ENCODE assay signal across 8 cellular contexts in genomic region chr3:185216587-185216918, GRCh38. TPM values are rescaled to one million over a fixed set of nuclear protein-coding genes. Genes with fewer than 3 reads are reported as not detected.
A peak's percentile ranks its signal among the peaks of the same experiment; 100 is the strongest.
DNase-seq lines count a peak whose midpoint lies in the region; ATAC-seq and TF ChIP-seq lines count a peak whose summit lies in the region.

No MANE protein-coding gene starts in this region.

- intact Hi-C loops in body of pancreas (cut with DNase I), result no loop called here

- H3K4me1 ChIP-seq in HUES64 (ENCODE audit: insufficient read depth, low read length) (peaks cover 14% of the 10 kb centered on the region), body of pancreas (peaks cover 9% of the 10 kb centered on the region), skeletal muscle tissue (ENCODE audit: control insufficient read depth in 3 of 3, insufficient read depth in 3 of 3, low read length in 3 of 3) (no peaks in the 10 kb centered on the region)

- DNase-seq in body of pancreas, result peak; percentile 28 to 56 (median 40)
- DNase-seq in stimulated activated CD4-positive, alpha-beta T cell treated with anti-CD3 and anti-CD28 coated beads, Interleukin-1b, Interleukin-23, amount 100 ng/mL, for 48 hours, result no peak
- DNase-seq in D341Med (ENCODE audit: low spot score), result no peak

- WGBS in HUES64, result 14% methylated on average over 3 of the region's 3 CpGs
- 13 to 15% methylated on average over 3 of the region's 3 CpGs for WGBS in body of pancreas, 2 donors

- peak in 1 of 7 experiments; percentile 22 for TF ChIP-seq CTCF in body of pancreas (IDR thresholded peaks at IDR 0.05)

- peak overlapping the region; percentile 20 for H3K4me3 ChIP-seq in HUES64 (ENCODE audit: low read length)
- peak overlapping the region in 1 of 2 donors; percentile 18 for H3K4me3 ChIP-seq in body of pancreas
- peak overlapping the region in 2 of 3 donors; percentile 27 to 30 for H3K4me3 ChIP-seq in skeletal muscle tissue (ENCODE audit: low read length in 3 of 3)

- ATAC-seq in body of pancreas (peak; percentile 87), HG02798 (IDR thresholded peaks at IDR 0.05; ENCODE audit: poor library complexity, unreplicated experiment) (no peak), GM21390 (IDR thresholded peaks at IDR 0.05; ENCODE audit: unreplicated experiment) (no peak)

- H3K27me3 ChIP-seq in HUES64 (ENCODE audit: insufficient read depth, low read length), result no peaks in the 10 kb centered on the region
- H3K27me3 ChIP-seq in body of pancreas, result no peaks in the 10 kb centered on the region
- no peaks in the 10 kb centered on the region for H3K27me3 ChIP-seq in layer of hippocampus (ENCODE audit: control insufficient read depth, insufficient read depth, low read length)
- no peaks in the 10 kb centered on the region for H3K27me3 ChIP-seq in skeletal muscle tissue (ENCODE audit: control insufficient read depth in 3 of 3, insufficient read depth in 3 of 3, low read length in 3 of 3)

- no peak overlapping the region for H3K9ac ChIP-seq in HUES64 (ENCODE audit: low read depth, low read length)
- H3K9ac ChIP-seq in skeletal muscle tissue (ENCODE audit: low read depth in 1 of 3, low read length in 3 of 3), result no peak overlapping the region

- H3K27ac ChIP-seq in HUES64 (ENCODE audit: low read depth, low read length) (peak overlapping the region; percentile 83; the same call in 1 of the 2 replicates), body of pancreas (peak overlapping the region; percentile 35 to 78 (median 58)), layer of hippocampus (ENCODE audit: low read depth, low read length) (peak overlapping the region; percentile 69), skeletal muscle tissue (ENCODE audit: low read depth, low read length) (no peak overlapping the region)

- no peak for TF ChIP-seq POLR2A in body of pancreas (IDR thresholded peaks at IDR 0.05)

- no peaks in the 10 kb centered on the region for H3K9me3 ChIP-seq in HUES64 (ENCODE audit: insufficient read depth, low read depth, low read length)
- H3K9me3 ChIP-seq in body of pancreas, result no peaks in the 10 kb centered on the region
- H3K9me3 ChIP-seq in skeletal muscle tissue (ENCODE audit: control insufficient read depth in 3 of 3, low read length in 3 of 3), result no peaks in the 10 kb centered on the region

- H3K36me3 ChIP-seq in HUES64 (ENCODE audit: insufficient read depth, low read length) (no peaks in the 10 kb centered on the region), body of pancreas (replicated peaks in 1 of 2; ENCODE audit: insufficient read depth in 1 of 2, low read depth in 2 of 2) (no peaks in the 10 kb centered on the region), skeletal muscle tissue (ENCODE audit: control insufficient read depth in 3 of 3, insufficient read depth in 3 of 3, low read length in 3 of 3) (no peaks in the 10 kb centered on the region)

RNA-seq across cellular contexts. Expression of gene EHHADH, which starts 37.3 kb away (rescaled TPM):
- polyA plus RNA-seq in HUES64 (2013, experiment 1 of 2), result 2.1 TPM
- polyA plus RNA-seq in HUES64 (2013, experiment 2 of 2), result 2.5 TPM
- total RNA-seq in body of pancreas (1 to 10 TPM; 8.3 to 9.2 TPM), skeletal muscle tissue (1.0 TPM)

Comparison
In these comparisons a context has a peak if more than half of its experiments do, and no peak if none do; other contexts are left out.
1. DNase-seq: peak in body of pancreas (4 of 4); none in stimulated activated CD4-positive, alpha-beta T cell treated with anti-CD3 and anti-CD28 coated beads, Interleukin-1b, Interleukin-23, amount 100 ng/mL, for 48 hours (single experiment) and D341Med (single experiment).